ENCODE assay signal across 21 cellular contexts in the genomic region with DNA sequence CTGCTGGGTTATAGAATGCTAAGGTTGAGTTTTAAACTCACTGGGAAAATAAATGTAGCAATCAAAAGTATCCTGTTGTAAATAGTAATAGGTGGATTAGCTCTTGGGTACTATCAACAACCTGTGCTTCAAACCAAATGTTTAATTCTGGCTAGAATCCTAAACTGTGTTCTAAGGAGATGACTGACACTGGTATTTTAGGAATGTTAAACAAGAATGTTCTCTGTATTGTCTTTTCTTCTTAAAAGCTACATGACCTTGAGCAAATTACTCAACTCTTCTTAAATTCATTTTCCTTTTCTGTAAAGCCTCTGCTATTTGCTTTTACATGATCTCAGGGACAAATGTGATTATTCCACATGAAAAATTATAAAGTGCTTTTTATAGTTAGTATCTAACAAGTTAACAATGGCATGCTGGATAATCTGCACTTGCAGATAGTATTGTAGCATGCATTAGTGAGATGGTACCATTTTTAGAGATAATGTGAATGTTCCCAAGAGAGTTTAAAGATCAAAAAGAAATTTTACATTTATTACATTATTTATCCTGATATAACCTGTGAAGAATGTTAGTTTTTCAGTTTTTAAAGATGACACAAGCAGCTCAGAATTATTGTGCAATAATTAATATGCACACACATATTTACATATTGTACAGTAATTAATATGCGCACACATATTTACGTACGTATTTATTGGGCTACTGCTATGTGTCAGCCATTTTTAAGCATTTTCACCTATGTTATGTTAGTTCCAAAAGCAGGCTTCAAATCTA. TPM values are rescaled to one million over a fixed set of nuclear protein-coding genes. Genes with fewer than 3 reads are reported as not detected.
A peak's percentile ranks its signal among the peaks of the same experiment; 100 is the strongest.
DNase-seq lines count a peak whose midpoint lies in the region; ATAC-seq and TF ChIP-seq lines count a peak whose summit lies in the region.
"Had no signal": no experiment of that assay in that cellular context is flagged by ENCODE, and none has a peak within 500 bp of the region (broad histone marks: within the 10 kb centered on the region; RNA-seq: fewer than 3 reads in every experiment).

No MANE protein-coding gene starts in this region.

- H3K4me3 Mint-ChIP-seq in MCF 10A (ENCODE audit: unreplicated experiment), result peak overlapping the region; percentile 36
- H3K4me3 Mint-ChIP-seq: activated CD4-positive, alpha-beta memory T cell treated with anti-CD3 and anti-CD28 coated beads, Interleukin-2, amount 10 ng/mL, durations not matched to agents 7 days and 5 days; activated T-helper 17 cell treated with anti-CD3 and anti-CD28 coated beads, Interleukin-2, amount 50 U/mL, for 72 hours; CD8-positive, alpha-beta memory T cell; nephron progenitor cell had no signal

- BruUV-seq in MCF 10A (replicated peaks; lab: Mats Ljungman, UMichigan), result no TSS peak

- H3K4me1 ChIP-seq in breast epithelium (no peaks in the 10 kb centered on the region), body of pancreas (no peaks in the 10 kb centered on the region), thyroid gland (peaks cover 17 to 36% of the 10 kb centered on the region in 2 donors), Peyer's patch (no peaks in the 10 kb centered on the region)
- H3K4me1 ChIP-seq: ascending aorta, stomach had no signal

- H3K27me3 ChIP-seq in breast epithelium (no peaks in the 10 kb centered on the region), body of pancreas (no peaks in the 10 kb centered on the region), thyroid gland (no peaks in the 10 kb centered on the region), Peyer's patch (no peaks in the 10 kb centered on the region)
- H3K27me3 ChIP-seq: ascending aorta, stomach had no signal

- intact Hi-C loops in MCF 10A (cut with micrococcal nuclease), result loop anchor here (1.0 kb wide), 1 partner anchor 9 kb away; no protein-coding TSS in a partner anchor
- intact Hi-C loops in breast epithelium (cut with DNase I; ENCODE audit: low total_unique reads), result no loop called here
- intact Hi-C loops in body of pancreas (cut with DNase I), result no loop called here
- intact Hi-C loops in thyroid gland (cut with DNase I), result no loop called here

- no peaks in the 10 kb centered on the region for H3K9me3 ChIP-seq in breast epithelium
- H3K9me3 ChIP-seq in body of pancreas, result no peaks in the 10 kb centered on the region
- no peaks in the 10 kb centered on the region for H3K9me3 ChIP-seq in thyroid gland
- H3K9me3 ChIP-seq in Peyer's patch, result no peaks in the 10 kb centered on the region
- H3K9me3 ChIP-seq: ascending aorta, stomach had no signal

- H3K27ac ChIP-seq in breast epithelium (no peak overlapping the region), body of pancreas (peak overlapping the region in 2 of 4 donors; percentile 22 to 52), thyroid gland (peak overlapping the region; percentile 74 to 90 (median 84)), Peyer's patch (no peak overlapping the region), coronary artery (no peak overlapping the region)
- H3K27ac ChIP-seq: 22Rv1, ascending aorta, stomach had no signal

- peak; percentile 40 for ATAC-seq in body of pancreas
- no peak for ATAC-seq in HG03025 (IDR thresholded peaks at IDR 0.05; ENCODE audit: low FRiP score, unreplicated experiment)
- ATAC-seq: activated T-helper 17 cell treated with anti-CD3 and anti-CD28 coated beads, Interleukin-2, amount 50 U/mL, for 72 hours had no signal

- peak; percentile 52 for DNase-seq in MCF 10A (ENCODE audit: unreplicated experiment)
- DNase-seq in breast epithelium (ENCODE audit: low spot score in 2 of 2), result no peak
- no peak for DNase-seq in body of pancreas
- DNase-seq in fibroblast of villous mesenchyme (ENCODE audit: low read depth), result peak; percentile 28
- no peak for DNase-seq in thyroid gland
- no peak for DNase-seq in Peyer's patch
- DNase-seq in coronary artery (ENCODE audit: low spot score), result no peak
- DNase-seq: activated CD4-positive, alpha-beta memory T cell treated with anti-CD3 and anti-CD28 coated beads, Interleukin-2, amount 10 ng/mL, durations not matched to agents 7 days and 5 days; CD8-positive, alpha-beta memory T cell; GDM1; hippocampal formation; NCI-H1694; NCI-H774; nephron progenitor cell; stomach; T-helper 9 cell had no signal

- no peaks in the 10 kb centered on the region for H3K36me3 ChIP-seq in breast epithelium
- no peaks in the 10 kb centered on the region for H3K36me3 ChIP-seq in body of pancreas (replicated peaks in 1 of 2; ENCODE audit: insufficient read depth in 1 of 2, low read depth in 2 of 2)
- no peaks in the 10 kb centered on the region for H3K36me3 ChIP-seq in thyroid gland
- H3K36me3 ChIP-seq in Peyer's patch, result no peaks in the 10 kb centered on the region
- H3K36me3 ChIP-seq: ascending aorta, stomach had no signal

- peak overlapping the region; percentile 88 for H3K27ac Mint-ChIP-seq in MCF 10A (ENCODE audit: low read depth, unreplicated experiment)
- H3K27ac Mint-ChIP-seq: activated CD4-positive, alpha-beta memory T cell treated with anti-CD3 and anti-CD28 coated beads, Interleukin-2, amount 10 ng/mL, durations not matched to agents 7 days and 5 days; activated T-helper 17 cell treated with anti-CD3 and anti-CD28 coated beads, Interleukin-2, amount 50 U/mL, for 72 hours; CD8-positive, alpha-beta memory T cell; nephron progenitor cell had no signal

- H3K4me3 ChIP-seq in breast epithelium (no peak overlapping the region), body of pancreas (no peak overlapping the region), fibroblast of villous mesenchyme (ENCODE audit: low read depth, low read length) (no peak overlapping the region), thyroid gland (replicated peaks in 1 of 3) (no peak overlapping the region), Peyer's patch (no peak overlapping the region), coronary artery (no peak overlapping the region)
- H3K4me3 ChIP-seq: ascending aorta, smooth muscle cell, stomach had no signal

- CTCF ChIA-PET in MCF 10A (lab: Yijun Ruan, JAX), result interaction anchor here (0.7 to 0.8 kb wide), 2 partner anchors 52 to 784 kb away, joined by 5 to 6 read pairs; no protein-coding TSS in a partner anchor

- TF ChIP-seq CTCF in MCF 10A (IDR thresholded peaks at IDR 0.05; ENCODE audit: unreplicated experiment) (no peak), breast epithelium (IDR thresholded peaks at IDR 0.05) (no peak), body of pancreas (IDR thresholded peaks at IDR 0.05) (no peak), fibroblast of villous mesenchyme (IDR thresholded peaks at IDR 0.05; ENCODE audit: insufficient read depth, low read depth, low read length) (no peak), thyroid gland (IDR thresholded peaks at IDR 0.05) (no peak), Peyer's patch (IDR thresholded peaks at IDR 0.05) (no peak), coronary artery (IDR thresholded peaks at IDR 0.05) (no peak)

- no peaks in the 10 kb centered on the region for H3K27me3 Mint-ChIP-seq in MCF 10A (ENCODE audit: insufficient read depth, unreplicated experiment)

- POLR2A ChIA-PET in MCF 10A (lab: Yijun Ruan, JAX), result interaction anchor here (0.6 to 2.5 kb wide), 13 partner anchors 9 to 1894 kb away, joined by 3 to 12 read pairs (median 4); no protein-coding TSS in a partner anchor

- H3K36me3 Mint-ChIP-seq in MCF 10A (ENCODE audit: insufficient read depth, unreplicated experiment), result peaks cover 5% of the 10 kb centered on the region

- TF ChIP-seq POLR2A in breast epithelium (IDR thresholded peaks at IDR 0.05) (no peak), body of pancreas (IDR thresholded peaks at IDR 0.05) (no peak), thyroid gland (IDR thresholded peaks at IDR 0.05) (no peak), Peyer's patch (IDR thresholded peaks at IDR 0.05) (no peak)

- H3K4me1 Mint-ChIP-seq in MCF 10A (ENCODE audit: insufficient read depth, unreplicated experiment), result peaks cover 43% of the 10 kb centered on the region
- H3K4me1 Mint-ChIP-seq: activated CD4-positive, alpha-beta memory T cell treated with anti-CD3 and anti-CD28 coated beads, Interleukin-2, amount 10 ng/mL, durations not matched to agents 7 days and 5 days; activated T-helper 17 cell treated with anti-CD3 and anti-CD28 coated beads, Interleukin-2, amount 50 U/mL, for 72 hours; CD8-positive, alpha-beta memory T cell had no signal

- WGBS in body of pancreas, 2 donors, result 83 to 91% methylated on average over 3 of the region's 3 CpGs
- 98% methylated on average over 3 of the region's 3 CpGs for WGBS in thyroid gland, 2 donors

- peaks cover 8% of the 10 kb centered on the region for H3K9me3 Mint-ChIP-seq in MCF 10A (ENCODE audit: unreplicated experiment)

RNA-seq across cellular contexts. Expression of a gene that starts 13.6 kb away (rescaled TPM):
- not detected in 2 replicates for total RNA-seq in MCF 10A (2022)
- 1 to 10 TPM; 5.0 to 6.6 (median 5.1) TPM for total RNA-seq in breast epithelium
- 1 to 10 TPM; 1.6 to 6.6 TPM for total RNA-seq in body of pancreas
- 9.0 and 15.1 TPM in 2 replicates for total RNA-seq in fibroblast of villous mesenchyme
- total RNA-seq in thyroid gland, result 10 to 100 TPM in 1 of 4 donors, 1 to 10 TPM in 3; 3.8 to 12.8 (median 6.0) TPM
- 10 to 100 TPM in 3 of 4 donors, 1 to 10 TPM in 1; 8.8 to 45.4 (median 22.1) TPM for total RNA-seq in Peyer's patch

RNA-seq across cellular contexts. Expression of a gene that starts 17.7 kb away (rescaled TPM):
- total RNA-seq in MCF 10A (2022) (32.4 and 34.0 TPM in 2 replicates), breast epithelium (10 to 100 TPM in 2 of 3 donors, 1 to 10 TPM in 1; 9.2 to 14.4 (median 12.9) TPM), body of pancreas (1 to 10 TPM; 4.9 to 5.2 TPM), fibroblast of villous mesenchyme (4.7 and 6.1 TPM in 2 replicates), thyroid gland (10 to 100 TPM; 11.0 to 18.3 (median 12.5) TPM), Peyer's patch (10 to 100 TPM in 2 of 4 donors, 1 to 10 TPM in 2; 5.8 to 27.5 (median 11.9) TPM)

Comparison
In these comparisons a context has a peak if more than half of its experiments do, and no peak if none do; other contexts are left out.
1. DNase-seq: peak in MCF 10A (single experiment) and fibroblast of villous mesenchyme (single experiment); none in breast epithelium (0 of 2), body of pancreas (0 of 4), thyroid gland (0 of 2), Peyer's patch (0 of 3) and coronary artery (single experiment).
2. H3K27ac ChIP-seq: peak in thyroid gland (3 of 3); none in breast epithelium (0 of 2), Peyer's patch (0 of 4) and coronary artery (0 of 2).